ENCODE assay signal across 2 cellular contexts in the genomic region with DNA sequence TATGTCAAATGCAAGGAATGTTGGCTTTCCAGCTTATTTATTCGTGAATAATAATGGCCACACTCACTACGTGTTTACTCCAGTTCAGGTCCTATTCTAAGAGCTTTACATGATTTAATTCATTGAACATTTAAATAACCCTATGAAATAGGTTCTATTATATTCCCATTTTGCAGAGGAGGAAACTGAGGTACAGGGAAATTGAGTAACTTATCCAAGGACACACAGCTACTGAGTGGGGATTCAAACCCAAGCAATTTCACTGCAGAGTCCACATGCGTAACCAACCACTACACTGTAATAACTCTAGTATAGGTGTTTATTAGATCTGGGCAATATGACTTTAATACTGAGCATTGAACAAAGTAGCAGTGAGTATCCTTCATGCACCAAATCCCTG.
TF ChIP-seq lines count a peak whose summit lies in the region.

No MANE protein-coding gene starts in this region.

TF ChIP-seq in HepG2, 621 proteins besides CTCF, POLR2A, EP300 and RAD21:
- peak; percentile 63 for TF ChIP-seq ZNF629 (CRISPR knock-in tag; conservative IDR thresholded peaks at IDR 0.05)
- TF ChIP-seq ZNF256 (CRISPR knock-in tag; conservative IDR thresholded peaks at IDR 0.05) = no peak
- no peak for TF ChIP-seq NR2C2 (CRISPR knock-in tag; IDR thresholded peaks at IDR 0.05; ENCODE audit: borderline replicate concordance)
- no peak for TF ChIP-seq HMG20A (CRISPR knock-in tag; IDR thresholded peaks at IDR 0.05; ENCODE audit: borderline replicate concordance)
- TF ChIP-seq, protein P1, sequence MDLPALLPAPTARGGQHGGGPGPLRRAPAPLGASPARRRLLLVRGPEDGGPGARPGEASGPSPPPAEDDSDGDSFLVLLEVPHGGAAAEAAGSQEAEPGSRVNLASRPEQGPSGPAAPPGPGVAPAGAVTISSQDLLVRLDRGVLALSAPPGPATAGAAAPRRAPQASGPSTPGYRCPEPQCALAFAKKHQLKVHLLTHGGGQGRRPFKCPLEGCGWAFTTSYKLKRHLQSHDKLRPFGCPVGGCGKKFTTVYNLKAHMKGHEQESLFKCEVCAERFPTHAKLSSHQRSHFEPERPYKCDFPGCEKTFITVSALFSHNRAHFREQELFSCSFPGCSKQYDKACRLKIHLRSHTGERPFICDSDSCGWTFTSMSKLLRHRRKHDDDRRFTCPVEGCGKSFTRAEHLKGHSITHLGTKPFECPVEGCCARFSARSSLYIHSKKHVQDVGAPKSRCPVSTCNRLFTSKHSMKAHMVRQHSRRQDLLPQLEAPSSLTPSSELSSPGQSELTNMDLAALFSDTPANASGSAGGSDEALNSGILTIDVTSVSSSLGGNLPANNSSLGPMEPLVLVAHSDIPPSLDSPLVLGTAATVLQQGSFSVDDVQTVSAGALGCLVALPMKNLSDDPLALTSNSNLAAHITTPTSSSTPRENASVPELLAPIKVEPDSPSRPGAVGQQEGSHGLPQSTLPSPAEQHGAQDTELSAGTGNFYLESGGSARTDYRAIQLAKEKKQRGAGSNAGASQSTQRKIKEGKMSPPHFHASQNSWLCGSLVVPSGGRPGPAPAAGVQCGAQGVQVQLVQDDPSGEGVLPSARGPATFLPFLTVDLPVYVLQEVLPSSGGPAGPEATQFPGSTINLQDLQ (CRISPR knock-in tag; IDR thresholded peaks at IDR 0.05) = no peak
TF ChIP-seq in HepG2: peak in this region for 1.

TF ChIP-seq in K562, 482 proteins besides CTCF, POLR2A, EP300 and RAD21:
- TF ChIP-seq RBM25 (IDR thresholded peaks at IDR 0.05; ENCODE audit: low read depth, low read length, severe bottlenecking) (peak; percentile 68), LARP7 (IDR thresholded peaks at IDR 0.05) (no peak)
